Comparison of ENCODE assay signal across 27 cellular contexts in the genomic region with DNA sequence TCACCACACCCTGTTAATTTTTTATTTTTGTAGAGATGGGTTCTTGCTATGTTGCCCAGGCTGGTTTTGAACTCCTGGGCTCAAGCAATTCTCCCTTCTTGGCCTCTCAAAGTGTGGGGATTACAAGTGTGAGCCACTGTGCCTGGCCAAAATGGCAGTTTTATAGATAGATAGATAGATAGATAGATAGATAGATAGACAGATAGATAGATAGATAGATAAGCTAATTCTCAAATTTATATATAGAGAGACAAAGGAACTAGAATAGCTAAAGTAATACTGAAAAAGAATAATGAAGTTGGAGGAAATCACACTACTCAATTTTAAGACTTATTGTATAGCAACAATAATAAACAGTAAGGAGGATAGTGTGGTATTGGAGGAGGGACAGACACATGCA. TPM values are rescaled to one million over a fixed set of nuclear protein-coding genes. Genes with fewer than 3 reads are reported as not detected.
DNase-seq lines count a peak whose midpoint lies in the region; ATAC-seq, FAIRE-seq and TF ChIP-seq lines count a peak whose summit lies in the region.
"Had no signal": no experiment of that assay in that cellular context is flagged by ENCODE, and none has a peak within 500 bp of the region (broad histone marks: within the 10 kb centered on the region; RNA-seq: fewer than 3 reads in every experiment).

No MANE protein-coding gene starts in this region.

- POLR2A ChIA-PET in CD8-positive, alpha-beta T cell (lab: Charles Lee) = no interaction called here

- no peaks in the 10 kb centered on the region for H3K27me3 Mint-ChIP-seq in CD8-positive, alpha-beta T cell (ENCODE audit: low read depth)
- H3K27me3 Mint-ChIP-seq in T-helper 17 cell = no peaks in the 10 kb centered on the region

- peaks cover 77% of the 10 kb centered on the region for H3K36me3 Mint-ChIP-seq in CD8-positive, alpha-beta T cell
- H3K36me3 Mint-ChIP-seq in T-helper 17 cell (ENCODE audit: low read depth) = peaks cover 3% of the 10 kb centered on the region
- peaks cover 6% of the 10 kb centered on the region for H3K36me3 Mint-ChIP-seq in stimulated activated effector memory CD8-positive, alpha-beta T cell treated with anti-CD3 and anti-CD28 coated beads, Interleukin-12 subunit alpha, Interleukin-12 subunit beta, amount 100 ng/mL, for 72 hours

- no peak overlapping the region for H3K9ac ChIP-seq in kidney (ENCODE audit: low read length in 2 of 2)
- H3K9ac ChIP-seq: SK-N-SH had no signal

- H3K4me3 Mint-ChIP-seq in CD8-positive, alpha-beta T cell = no peak overlapping the region
- no peak overlapping the region for H3K4me3 Mint-ChIP-seq in T-helper 17 cell
- no peak overlapping the region for H3K4me3 Mint-ChIP-seq in stimulated activated effector memory CD8-positive, alpha-beta T cell treated with anti-CD3 and anti-CD28 coated beads, Interleukin-12 subunit alpha, Interleukin-12 subunit beta, amount 100 ng/mL, for 72 hours

- FAIRE-seq in kidney (lab: Jason Lieb, UNC) = no peak
- FAIRE-seq: A549, GM12892, GM19239 had no signal

- H3K27me3 ChIP-seq in CD8-positive, alpha-beta T cell (ENCODE audit: insufficient read depth, low read length) = no peaks in the 10 kb centered on the region
- no peaks in the 10 kb centered on the region for H3K27me3 ChIP-seq in adrenal gland
- no peaks in the 10 kb centered on the region for H3K27me3 ChIP-seq in foreskin keratinocyte

- H3K4me1 Mint-ChIP-seq in CD8-positive, alpha-beta T cell (ENCODE audit: low read depth) = peaks cover 17% of the 10 kb centered on the region
- peaks cover 10% of the 10 kb centered on the region for H3K4me1 Mint-ChIP-seq in T-helper 17 cell
- peaks cover 32% of the 10 kb centered on the region for H3K4me1 Mint-ChIP-seq in stimulated activated effector memory CD8-positive, alpha-beta T cell treated with anti-CD3 and anti-CD28 coated beads, Interleukin-12 subunit alpha, Interleukin-12 subunit beta, amount 100 ng/mL, for 72 hours

- H3K36me3 ChIP-seq in CD8-positive, alpha-beta T cell (ENCODE audit: insufficient read depth, low read length) = peaks cover 13% of the 10 kb centered on the region
- no peaks in the 10 kb centered on the region for H3K36me3 ChIP-seq in kidney (ENCODE audit: control insufficient read depth in 1 of 2, insufficient read depth in 2 of 2, low read length in 2 of 2)
- no peaks in the 10 kb centered on the region for H3K36me3 ChIP-seq in adrenal gland (replicated peaks in 1 of 2)

- no peak for DNase-seq in CD8-positive, alpha-beta T cell
- DNase-seq in T-helper 17 cell (no peak), kidney (peak; percentile 4), adrenal gland (no peak), foreskin keratinocyte (no peak)
- no peak for DNase-seq in stimulated activated effector memory CD8-positive, alpha-beta T cell treated with anti-CD3 and anti-CD28 coated beads, Interleukin-12 subunit alpha, Interleukin-12 subunit beta, amount 100 ng/mL, for 72 hours (ENCODE audit: low spot score in 2 of 2)
- DNase-seq: AML-193; C1 segment of cervical spinal cord; Calu3; DMS153; DND-41; Kasumi-1; NCI-H2029; NCI-H446 treated with DMSO at 0.1 percent for 48 hours; NCI-H526; NCI-H82; NK-92 treated with Interleukin-12 subunit alpha and Interleukin-12 subunit beta, amount 100 ng/mL, for 24 hours; PC-3; SK-N-SH had no signal

- ATAC-seq in CD8-positive, alpha-beta T cell = no peak
- no peak for ATAC-seq in T-helper 17 cell
- ATAC-seq in stimulated activated effector memory CD8-positive, alpha-beta T cell treated with anti-CD3 and anti-CD28 coated beads, Interleukin-12 subunit alpha, Interleukin-12 subunit beta, amount 100 ng/mL, for 72 hours = no peak
- no peak for ATAC-seq in HG02678 (IDR thresholded peaks at IDR 0.05; ENCODE audit: unreplicated experiment)
- no peak for ATAC-seq in foreskin keratinocyte
- ATAC-seq: A549, HCT116, PC-3 had no signal

- H3K9me3 ChIP-seq in CD8-positive, alpha-beta T cell (ENCODE audit: low read length) = no peaks in the 10 kb centered on the region
- H3K9me3 ChIP-seq in T-helper 17 cell (ENCODE audit: control insufficient read depth, low read length, poor library complexity, severe bottlenecking) = no peaks in the 10 kb centered on the region
- no peaks in the 10 kb centered on the region for H3K9me3 ChIP-seq in kidney (ENCODE audit: control insufficient read depth in 1 of 2, low read length in 2 of 2)
- no peaks in the 10 kb centered on the region for H3K9me3 ChIP-seq in adrenal gland (replicated peaks in 1 of 3)
- H3K9me3 ChIP-seq: A549, SK-N-SH had no signal

- no peaks in the 10 kb centered on the region for H3K4me1 ChIP-seq in CD8-positive, alpha-beta T cell (ENCODE audit: insufficient read depth, low read length)
- H3K4me1 ChIP-seq in kidney (ENCODE audit: control insufficient read depth in 1 of 2, insufficient read depth in 1 of 2, low read depth in 1 of 2, low read length in 2 of 2) (peaks cover 0 to 4% of the 10 kb centered on the region in 2 donors), adrenal gland (replicated peaks in 1 of 2) (peaks cover 0 to 7% of the 10 kb centered on the region in 2 donors), foreskin keratinocyte (peaks cover 2% of the 10 kb centered on the region)

- intact Hi-C loops in CD8-positive, alpha-beta T cell (cut with DNase I, micrococcal nuclease) = no loop called here
- intact Hi-C loops in kidney (cut with DNase I) = no loop called here
- intact Hi-C loops in adrenal gland (cut with DNase I) = loop anchor here in 1 of 2 donors (10.0 kb wide), 1 partner anchor 529 kb away; no protein-coding TSS in a partner anchor

- H3K27ac ChIP-seq in CD8-positive, alpha-beta T cell (ENCODE audit: low read depth, low read length) = no peak overlapping the region
- H3K27ac ChIP-seq in kidney (ENCODE audit: low read depth in 2 of 2, low read length in 2 of 2) = no peak overlapping the region
- no peak overlapping the region for H3K27ac ChIP-seq in adrenal gland
- H3K27ac ChIP-seq in foreskin keratinocyte = no peak overlapping the region
- H3K27ac ChIP-seq: A549, HL-60 had no signal

- no peak for TF ChIP-seq CTCF in CD8-positive, alpha-beta T cell (IDR thresholded peaks at IDR 0.05)
- TF ChIP-seq CTCF in kidney (IDR thresholded peaks at IDR 0.05; ENCODE audit: borderline replicate concordance, extremely low read depth, insufficient read depth) = no peak
- no peak for TF ChIP-seq CTCF in adrenal gland (IDR thresholded peaks at IDR 0.05)
- no peak for TF ChIP-seq CTCF in foreskin keratinocyte (conservative IDR thresholded peaks at IDR 0.05)

- peak overlapping the region; percentile 15 for H3K27ac Mint-ChIP-seq in CD8-positive, alpha-beta T cell
- H3K27ac Mint-ChIP-seq in T-helper 17 cell = peak overlapping the region; percentile 81
- H3K27ac Mint-ChIP-seq in stimulated activated effector memory CD8-positive, alpha-beta T cell treated with anti-CD3 and anti-CD28 coated beads, Interleukin-12 subunit alpha, Interleukin-12 subunit beta, amount 100 ng/mL, for 72 hours = peak overlapping the region; percentile 58

- CTCF ChIA-PET in CD8-positive, alpha-beta T cell (lab: Charles Lee) = interaction anchor here (1.2 kb wide), 1 partner anchor 16 kb away, joined by 3 read pairs; no protein-coding TSS in a partner anchor

- H3K9me3 Mint-ChIP-seq in CD8-positive, alpha-beta T cell = no peaks in the 10 kb centered on the region
- H3K9me3 Mint-ChIP-seq in stimulated activated effector memory CD8-positive, alpha-beta T cell treated with anti-CD3 and anti-CD28 coated beads, Interleukin-12 subunit alpha, Interleukin-12 subunit beta, amount 100 ng/mL, for 72 hours = no peaks in the 10 kb centered on the region

- no peak overlapping the region for H3K4me3 ChIP-seq in CD8-positive, alpha-beta T cell (ENCODE audit: low read depth, low read length)
- H3K4me3 ChIP-seq in kidney (ENCODE audit: low read length in 2 of 2) (no peak overlapping the region), adrenal gland (no peak overlapping the region)
- H3K4me3 ChIP-seq: A549 had no signal

- no peak for TF ChIP-seq POLR2A in adrenal gland (IDR thresholded peaks at IDR 0.05)

RNA-seq across cellular contexts. Expression of a gene that starts 21.1 kb away (rescaled TPM):
- total RNA-seq in CD8-positive, alpha-beta T cell = 10 to 100 TPM; 20.9 to 21.3 TPM
- total RNA-seq in T-helper 17 cell = 10 to 100 TPM; 33.1 to 41.9 TPM
- total RNA-seq in kidney = 2.5 TPM
- not detected for polyA plus RNA-seq in kidney (ENCODE audit: insufficient read depth, low read depth, low replicate concordance)
- under 1 TPM in 5 of 8 donors, not detected in 3; 0.40 to 0.79 (median 0.55) TPM for total RNA-seq in adrenal gland
- 1 to 10 TPM in 1 of 3 donors, under 1 TPM in 2; 0.20 to 1.9 (median 0.57) TPM for polyA plus RNA-seq in adrenal gland
- total RNA-seq in foreskin keratinocyte = not detected in 2 replicates
- polyA plus RNA-seq in foreskin keratinocyte = 0.10 TPM in 1 of 2 replicates, not detected in the other
- total RNA-seq: Calu3, H4, M059J, PC-3 had no signal
- polyA plus RNA-seq: A549 had no signal

RNA-seq across cellular contexts. Expression of a gene that starts 44.1 kb away (rescaled TPM):
- 1 to 10 TPM in 1 of 2 experiments, under 1 TPM in 1; 0.94 to 1.8 TPM for total RNA-seq in CD8-positive, alpha-beta T cell
- 1 to 10 TPM; 1.9 to 3.9 TPM for total RNA-seq in T-helper 17 cell
- 19.1 TPM for total RNA-seq in kidney
- 12.2 TPM for polyA plus RNA-seq in kidney (ENCODE audit: insufficient read depth, low read depth, low replicate concordance)
- 10 to 100 TPM in 7 of 8 donors, 1 to 10 TPM in 1; 8.1 to 34.5 (median 13.8) TPM for total RNA-seq in adrenal gland
- polyA plus RNA-seq in adrenal gland = 10 to 100 TPM in 1 of 3 donors, 1 to 10 TPM in 2; 3.1 to 18.0 (median 4.3) TPM
- 25.5 and 27.6 TPM in 2 replicates for total RNA-seq in foreskin keratinocyte
- 17.1 and 21.8 TPM in 2 replicates for polyA plus RNA-seq in foreskin keratinocyte

RNA-seq across cellular contexts. Expression of a gene that starts 51.9 kb away (rescaled TPM):
- total RNA-seq in CD8-positive, alpha-beta T cell = 10 to 100 TPM; 10.7 to 11.1 TPM
- total RNA-seq in T-helper 17 cell = 10 to 100 TPM; 13.4 to 13.9 TPM
- total RNA-seq in kidney = 9.7 TPM
- 14.3 TPM for polyA plus RNA-seq in kidney (ENCODE audit: insufficient read depth, low read depth, low replicate concordance)
- 10 to 100 TPM in 7 of 8 donors, 1 to 10 TPM in 1; 4.2 to 29.5 (median 15.9) TPM for total RNA-seq in adrenal gland
- polyA plus RNA-seq in adrenal gland = 10 to 100 TPM in 2 of 3 donors, 1 to 10 TPM in 1; 8.9 to 15.6 (median 15.5) TPM
- total RNA-seq in foreskin keratinocyte = 2.9 and 3.9 TPM in 2 replicates
- polyA plus RNA-seq in foreskin keratinocyte = 2.9 and 4.1 TPM in 2 replicates
- total RNA-seq: Calu3, PC-3 had no signal
- polyA plus RNA-seq: A549 had no signal

Comparison
In these comparisons a context has a peak if more than half of its experiments do, and no peak if none do; other contexts are left out.
1. H3K27ac Mint-ChIP-seq: peak in every context shown above with its lines; median percentile 81 in T-helper 17 cell; 58 in stimulated activated effector memory CD8-positive, alpha-beta T cell treated with anti-CD3 and anti-CD28 coated beads, Interleukin-12 subunit alpha, Interleukin-12 subunit beta, amount 100 ng/mL, for 72 hours; 15 in CD8-positive, alpha-beta T cell.